ENCODE assay signal across 24 cellular contexts in genomic region chr17:54736573-54736972, GRCh38.
"Had no signal": no experiment of that assay in that cellular context is flagged by ENCODE, and none has a peak within 500 bp of the region (broad histone marks: within the 10 kb centered on the region; RNA-seq: fewer than 3 reads in every experiment).

No MANE protein-coding gene starts in this region.

- H3K36me3 Mint-ChIP-seq: activated naive CD8-positive, alpha-beta T cell treated with anti-CD3 and anti-CD28 coated beads for 36 hours; immature natural killer cell; naive B cell had no signal

- H3K36me3 ChIP-seq: cardiac muscle cell, esophagus muscularis mucosa, heart right ventricle, tibial nerve, uterus, WERI-Rb-1 had no signal

- ATAC-seq: heart right ventricle, mucosa of descending colon had no signal

- H3K4me1 Mint-ChIP-seq: immature natural killer cell, naive B cell, neural crest cell had no signal

- H3K4me3 Mint-ChIP-seq: activated naive CD8-positive, alpha-beta T cell treated with anti-CD3 and anti-CD28 coated beads for 36 hours; activated T-helper 1 cell treated with anti-CD3 and anti-CD28 coated beads, Interleukin-12 subunit alpha, Interleukin-12 subunit beta, Interleukin-2, Interleukin-4 antibody, amounts not matched to agents 30 ng/mL and 10 ng/mL and 1 ng/mL, durations not matched to agents 14 hours and 24 hours and 36 hours; immature natural killer cell; naive B cell; neural crest cell; stimulated activated naive CD8-positive, alpha-beta T cell treated with anti-CD3 and anti-CD28 coated beads, Interleukin-15, Interleukin-2, amounts not matched to agents 100 ng/mL and 50 ng/mL, for 24 hours had no signal

- H3K27ac Mint-ChIP-seq: activated naive CD8-positive, alpha-beta T cell treated with anti-CD3 and anti-CD28 coated beads for 36 hours; activated T-helper 1 cell treated with anti-CD3 and anti-CD28 coated beads, Interleukin-12 subunit alpha, Interleukin-12 subunit beta, Interleukin-2, Interleukin-4 antibody, amounts not matched to agents 30 ng/mL and 10 ng/mL and 1 ng/mL, durations not matched to agents 14 hours and 24 hours and 36 hours; immature natural killer cell; naive B cell; stimulated activated naive CD8-positive, alpha-beta T cell treated with anti-CD3 and anti-CD28 coated beads, Interleukin-15, Interleukin-2, amounts not matched to agents 100 ng/mL and 50 ng/mL, for 24 hours had no signal

- H3K9me3 ChIP-seq: uterus had no signal

- H3K4me1 ChIP-seq: esophagus muscularis mucosa, heart right ventricle, tibial nerve, uterus had no signal

- FAIRE-seq: endothelial cell of umbilical vein had no signal

- DNase-seq: activated CD4-positive, alpha-beta T cell treated with anti-CD3 and anti-CD28 coated beads for 1 hour; activated CD4-positive, alpha-beta T cell treated with anti-CD3 and anti-CD28 coated beads, Interleukin-2, amount 50 U/mL, for 4 hours; activated naive CD8-positive, alpha-beta T cell treated with anti-CD3 and anti-CD28 coated beads for 36 hours; activated T-cell treated with anti-CD3 and anti-CD28 coated beads for 4 hours; amniotic stem cell; dermis blood vessel endothelial cell; effector memory CD4-positive, alpha-beta T cell; heart right ventricle; immature natural killer cell; mesenchymal stem cell; mucosa of descending colon; naive B cell; retina; stimulated activated CD4-positive, alpha-beta T cell treated with anti-CD3 and anti-CD28 coated beads, Interleukin-12 subunit alpha, Interleukin-12 subunit beta, amount 100 ng/mL, for 4 hours; stimulated activated CD4-positive, alpha-beta T cell treated with anti-CD3 and anti-CD28 coated beads, Interleukin-1b, Interleukin-23, amount 100 ng/mL, for 48 hours; uterus; WERI-Rb-1 had no signal

- H3K4me3 ChIP-seq: cardiac muscle cell, esophagus muscularis mucosa, heart right ventricle, mucosa of descending colon, tibial nerve, uterus had no signal

- H3K27me3 ChIP-seq: cardiac muscle cell, esophagus muscularis mucosa, heart right ventricle, tibial nerve, uterus had no signal

- H3K27ac ChIP-seq: cardiac muscle cell, esophagus muscularis mucosa, heart right ventricle, tibial nerve, uterus, WERI-Rb-1 had no signal
